ENCODE assay signal across 1 cellular context in genomic region chr4:54187148-54187547, GRCh38.
TF ChIP-seq lines count a peak whose summit lies in the region.

No MANE protein-coding gene starts in this region.

TF ChIP-seq in IMR-90, 13 proteins besides CTCF, POLR2A, EP300 and RAD21 (continued from another document):
- TF ChIP-seq, protein P1, sequence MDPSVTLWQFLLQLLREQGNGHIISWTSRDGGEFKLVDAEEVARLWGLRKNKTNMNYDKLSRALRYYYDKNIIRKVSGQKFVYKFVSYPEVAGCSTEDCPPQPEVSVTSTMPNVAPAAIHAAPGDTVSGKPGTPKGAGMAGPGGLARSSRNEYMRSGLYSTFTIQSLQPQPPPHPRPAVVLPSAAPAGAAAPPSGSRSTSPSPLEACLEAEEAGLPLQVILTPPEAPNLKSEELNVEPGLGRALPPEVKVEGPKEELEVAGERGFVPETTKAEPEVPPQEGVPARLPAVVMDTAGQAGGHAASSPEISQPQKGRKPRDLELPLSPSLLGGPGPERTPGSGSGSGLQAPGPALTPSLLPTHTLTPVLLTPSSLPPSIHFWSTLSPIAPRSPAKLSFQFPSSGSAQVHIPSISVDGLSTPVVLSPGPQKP (IDR thresholded peaks at IDR 0.05; ENCODE audit: borderline replicate concordance, low read depth, low read length): no peak
- no peak for TF ChIP-seq FOS (IDR thresholded peaks at IDR 0.05; ENCODE audit: low read depth, low read length)
